33 cellular contexts compared by ENCODE assay signal in genomic region chr14:105737504-105738246, GRCh38.
DNase-seq lines count a peak whose midpoint lies in the region; ATAC-seq, FAIRE-seq and TF ChIP-seq lines count a peak whose summit lies in the region.
"Had no signal": no experiment of that assay in that cellular context is flagged by ENCODE, and none has a peak within 500 bp of the region (broad histone marks: within the 10 kb centered on the region; RNA-seq: fewer than 3 reads in every experiment).

No MANE protein-coding gene starts in this region.

- 3% methylated on average over 6 of the region's 17 CpGs for WGBS in HepG2 (ENCODE audit: low lambda C conversion rate)

- intact Hi-C loops in HepG2 (cut with micrococcal nuclease; ENCODE audit: unreplicated experiment) = no loop called here

- BruUV-seq in HepG2 (replicated peaks; lab: Mats Ljungman, UMichigan) = no TSS peak

- no peak for TF ChIP-seq EP300 in HepG2 (IDR thresholded peaks at IDR 0.05; ENCODE audit: low read depth in 2 of 2, low read length in 2 of 2)
- no peak for TF ChIP-seq EP300 in HepG2 (CRISPR knock-in tag; IDR thresholded peaks at IDR 0.05; ENCODE audit: borderline replicate concordance)

- H3K27me3 ChIP-seq in GM06990 (replicated peaks; ENCODE audit: control insufficient read depth, insufficient read depth, low read length) (no peaks in the 10 kb centered on the region), OCI-LY1 (ENCODE audit: insufficient read depth, low read length) (no peaks in the 10 kb centered on the region), HepG2 (ENCODE audit: control insufficient read depth in 1 of 2, insufficient read depth in 2 of 2, low read length in 2 of 2) (peaks cover 0 to 9% of the 10 kb centered on the region in 2 experiments; a peak in 3 of 5 replicates), Peyer's patch (no peaks in the 10 kb centered on the region)
- H3K27me3 ChIP-seq: cardiac muscle cell, neutrophil had no signal

- H3K4me3 Mint-ChIP-seq in stimulated activated effector memory CD8-positive, alpha-beta T cell treated with anti-CD3 and anti-CD28 coated beads, Interleukin-12 subunit alpha, Interleukin-12 subunit beta, amount 100 ng/mL, for 72 hours = no peak overlapping the region
- H3K4me3 Mint-ChIP-seq: activated T-cell treated with anti-CD3 and anti-CD28 coated beads, Interleukin-2, amount 50 U/mL, for 24 hours; CD4-positive, alpha-beta memory T cell; type B pancreatic cell had no signal

- H2AFZ ChIP-seq in OCI-LY1 (ENCODE audit: low read length) (no peak overlapping the region), HepG2 (ENCODE audit: low read length) (no peak overlapping the region)

- TF ChIP-seq CTCF in GM06990 (IDR thresholded peaks at IDR 0.05; ENCODE audit: insufficient read depth, low read length, poor library complexity, severe bottlenecking) = no peak
- no peak for TF ChIP-seq CTCF in OCI-LY1 (IDR thresholded peaks at IDR 0.05; ENCODE audit: low read length)
- TF ChIP-seq CTCF in HepG2 (CRISPR knock-in tag; IDR thresholded peaks at IDR 0.05) = no peak
- TF ChIP-seq CTCF in Peyer's patch (IDR thresholded peaks at IDR 0.05) = no peak

- no peak for TF ChIP-seq RAD21 in HepG2 (CRISPR knock-in tag; IDR thresholded peaks at IDR 0.05)

- H3F3A ChIP-seq in OCI-LY1 (ENCODE audit: insufficient read depth, low read length) = no peaks in the 10 kb centered on the region

- in situ Hi-C loops in HepG2 (cut with HindIII; ENCODE audit: extremely low pct_ligation_motif_present, low pct_unique_long_range_greater_than_20kb) = no loop called here

- CTCF ChIA-PET in HepG2 (lab: Yijun Ruan, JAX; ENCODE audit: low intra/inter-chr PET ratio, low total read pairs) = no interaction called here

- no peaks in the 10 kb centered on the region for H3K36me3 Mint-ChIP-seq in stimulated activated effector memory CD8-positive, alpha-beta T cell treated with anti-CD3 and anti-CD28 coated beads, Interleukin-12 subunit alpha, Interleukin-12 subunit beta, amount 100 ng/mL, for 72 hours
- H3K36me3 Mint-ChIP-seq: CD4-positive, alpha-beta memory T cell had no signal

- TF ChIP-seq POLR2A in HepG2 (IDR thresholded peaks at IDR 0.05; ENCODE audit: insufficient read depth in 1 of 2, low read depth in 2 of 2, low read length in 2 of 2) (no peak), Peyer's patch (IDR thresholded peaks at IDR 0.05) (no peak)

- DNase-seq in GM06990 (ENCODE audit: extremely low read depth, insufficient read length) = peak; percentile 55
- peak; percentile 77 for DNase-seq in mesenteric fat pad (ENCODE audit: low spot score)
- DNase-seq in stimulated activated effector memory CD8-positive, alpha-beta T cell treated with anti-CD3 and anti-CD28 coated beads, Interleukin-12 subunit alpha, Interleukin-12 subunit beta, amount 100 ng/mL, for 72 hours (ENCODE audit: low spot score in 2 of 2) = no peak
- no peak for DNase-seq in HepG2 (ENCODE audit: low spot score)
- DNase-seq in Peyer's patch = no peak
- no peak for DNase-seq in COLO668 (lab: John Stamatoyannopoulos, UW; ENCODE audit: unreplicated experiment)
- DNase-seq: activated CD4-positive, alpha-beta T cell treated with anti-CD3 and anti-CD28 coated beads for 48 hours; activated effector memory CD4-positive, alpha-beta T cell treated with anti-CD3 and anti-CD28 coated beads, Interleukin-2, amount 50 U/mL, for 16 hours; activated T-cell treated with anti-CD3 and anti-CD28 coated beads, Interleukin-2, amount 50 U/mL, for 24 hours; CD4-positive, alpha-beta memory T cell; effector CD4-positive, alpha-beta T cell; hypothalamus; NCI-H1417 treated with DMSO at 0.1 percent for 48 hours; NCI-H2029 treated with DMSO at 0.1 percent for 48 hours; NCI-H2227 treated with DMSO at 0.1 percent for 48 hours; NCI-H526; NK-92 treated with Interleukin-12 subunit alpha and Interleukin-12 subunit beta, amount 100 ng/mL, for 24 hours; SIG-M5; stimulated activated CD4-positive, alpha-beta T cell treated with anti-CD3 and anti-CD28 coated beads, Interleukin-4, amount 100 ng/mL, for 24 hours; SW 1271; T1000 had no signal

- no peaks in the 10 kb centered on the region for H4K20me1 ChIP-seq in OCI-LY1 (ENCODE audit: insufficient read depth, low read length)
- H4K20me1 ChIP-seq in HepG2 (ENCODE audit: insufficient read depth, low read length) = no peaks in the 10 kb centered on the region

- peaks cover 47% of the 10 kb centered on the region for H3K4me1 ChIP-seq in OCI-LY1 (ENCODE audit: insufficient read depth, low read length, severe bottlenecking)
- no peaks in the 10 kb centered on the region for H3K4me1 ChIP-seq in HepG2 (ENCODE audit: insufficient read depth, low read length)
- H3K4me1 ChIP-seq in Peyer's patch = no peaks in the 10 kb centered on the region
- H3K4me1 ChIP-seq: A549, psoas muscle had no signal

- FAIRE-seq in HepG2 (lab: Jason Lieb, UNC) = no peak
- FAIRE-seq: A549, astrocyte, colon had no signal

- no peak overlapping the region for H3K27ac Mint-ChIP-seq in stimulated activated effector memory CD8-positive, alpha-beta T cell treated with anti-CD3 and anti-CD28 coated beads, Interleukin-12 subunit alpha, Interleukin-12 subunit beta, amount 100 ng/mL, for 72 hours
- H3K27ac Mint-ChIP-seq: activated T-cell treated with anti-CD3 and anti-CD28 coated beads, Interleukin-2, amount 50 U/mL, for 24 hours; CD4-positive, alpha-beta memory T cell; type B pancreatic cell had no signal

- no peaks in the 10 kb centered on the region for H3K9me3 ChIP-seq in OCI-LY1 (ENCODE audit: low read length)
- no peaks in the 10 kb centered on the region for H3K9me3 ChIP-seq in HepG2 (ENCODE audit: low read length)
- no peaks in the 10 kb centered on the region for H3K9me3 ChIP-seq in Peyer's patch
- H3K9me3 ChIP-seq: A549, neutrophil, psoas muscle had no signal

- peak; percentile 31 for ATAC-seq in stimulated activated effector memory CD8-positive, alpha-beta T cell treated with anti-CD3 and anti-CD28 coated beads, Interleukin-12 subunit alpha, Interleukin-12 subunit beta, amount 100 ng/mL, for 72 hours
- ATAC-seq in HepG2 (no peak), HG03457 (IDR thresholded peaks at IDR 0.05; ENCODE audit: unreplicated experiment) (no peak)
- ATAC-seq: A549, Panc1, psoas muscle had no signal

- H3K27ac ChIP-seq in OCI-LY1 (ENCODE audit: low read depth, low read length, poor library complexity, severe bottlenecking) = peak overlapping the region; percentile 88
- H3K27ac ChIP-seq in HepG2 (ENCODE audit: extremely low read length, insufficient read depth, low read length) = no peak overlapping the region
- no peak overlapping the region for H3K27ac ChIP-seq in Peyer's patch
- H3K27ac ChIP-seq: A549, cardiac muscle cell, epithelial cell of prostate, neutrophil, psoas muscle, VCaP had no signal

- H3K4me3 ChIP-seq in GM06990 (replicated peaks; ENCODE audit: low read depth, low read length) (no peak overlapping the region; the same call in 1 of the 2 replicates), OCI-LY1 (ENCODE audit: low read depth, low read length, poor library complexity, severe bottlenecking) (no peak overlapping the region), HepG2 (replicated peaks in 1 of 3; ENCODE audit: insufficient read depth in 1 of 3, low read depth in 2 of 3, low read length in 3 of 3) (no peak overlapping the region), Peyer's patch (no peak overlapping the region)
- H3K4me3 ChIP-seq: A549, cardiac muscle cell, psoas muscle had no signal

- H3K9me2 ChIP-seq in OCI-LY1 (ENCODE audit: low read depth, low read length) = no peaks in the 10 kb centered on the region

- POLR2A ChIA-PET in HepG2 (lab: Yijun Ruan, JAX) = no interaction called here

- no peaks in the 10 kb centered on the region for H3K79me2 ChIP-seq in OCI-LY1 (ENCODE audit: insufficient read depth, low read length)
- H3K79me2 ChIP-seq in HepG2 (ENCODE audit: insufficient read depth, low read length) = no peaks in the 10 kb centered on the region

- H3K9ac ChIP-seq in OCI-LY1 (ENCODE audit: low read length) (peak overlapping the region; percentile 36; the same call in 1 of the 2 replicates), HepG2 (ENCODE audit: insufficient read depth, low read depth, low read length) (no peak overlapping the region)

- H3K9me3 Mint-ChIP-seq in stimulated activated effector memory CD8-positive, alpha-beta T cell treated with anti-CD3 and anti-CD28 coated beads, Interleukin-12 subunit alpha, Interleukin-12 subunit beta, amount 100 ng/mL, for 72 hours = no peaks in the 10 kb centered on the region
- H3K9me3 Mint-ChIP-seq: activated T-cell treated with anti-CD3 and anti-CD28 coated beads, Interleukin-2, amount 50 U/mL, for 24 hours; CD4-positive, alpha-beta memory T cell had no signal

- H3K4me2 ChIP-seq in OCI-LY1 (ENCODE audit: low read length) (no peak overlapping the region), HepG2 (ENCODE audit: low read depth, low read length) (no peak overlapping the region)
- H3K4me2 ChIP-seq: A549 had no signal

- H3K36me3 ChIP-seq in GM06990 (ENCODE audit: control insufficient read depth, insufficient read depth, low read length) (peaks cover 35% of the 10 kb centered on the region), OCI-LY1 (ENCODE audit: insufficient read depth, low read length) (peaks cover 44% of the 10 kb centered on the region), HepG2 (replicated peaks in 1 of 2; ENCODE audit: control insufficient read depth in 1 of 2, insufficient read depth in 2 of 2, low read length in 2 of 2) (no peaks in the 10 kb centered on the region), Peyer's patch (no peaks in the 10 kb centered on the region)
- H3K36me3 ChIP-seq: cardiac muscle cell, neutrophil had no signal

- peaks cover 5% of the 10 kb centered on the region for H3K4me1 Mint-ChIP-seq in stimulated activated effector memory CD8-positive, alpha-beta T cell treated with anti-CD3 and anti-CD28 coated beads, Interleukin-12 subunit alpha, Interleukin-12 subunit beta, amount 100 ng/mL, for 72 hours
- H3K4me1 Mint-ChIP-seq: CD4-positive, alpha-beta memory T cell had no signal

TF ChIP-seq in HepG2, 621 proteins besides CTCF, POLR2A, EP300 and RAD21 (continues in another document):
- no peak for TF ChIP-seq KAT8 (CRISPR knock-in tag; IDR thresholded peaks at IDR 0.05)
- no peak for TF ChIP-seq TCF7L2 (IDR thresholded peaks at IDR 0.05; ENCODE audit: low read depth, low read length)
- TF ChIP-seq DRAP1 (CRISPR knock-in tag; IDR thresholded peaks at IDR 0.05) = no peak
- TF ChIP-seq NCOA5 (CRISPR knock-in tag; IDR thresholded peaks at IDR 0.05) = no peak

Comparison
In these comparisons a context has a peak if more than half of its experiments do, and no peak if none do; other contexts are left out.
1. DNase-seq: peak in GM06990 (single experiment) and mesenteric fat pad (single experiment); none in stimulated activated effector memory CD8-positive, alpha-beta T cell treated with anti-CD3 and anti-CD28 coated beads, Interleukin-12 subunit alpha, Interleukin-12 subunit beta, amount 100 ng/mL, for 72 hours (0 of 2), HepG2 (single experiment), Peyer's patch (0 of 3) and COLO668 (single experiment).